Comparison of ENCODE assay signal across 8 cellular contexts in genomic region chr6:133568970-133569889, GRCh38.
DNase-seq lines count a peak whose midpoint lies in the region; ATAC-seq, FAIRE-seq and TF ChIP-seq lines count a peak whose summit lies in the region.

No MANE protein-coding gene starts in this region.

- DNase-seq in GM10266 (ENCODE audit: extremely low spot score) = peak; percentile 13
- DNase-seq in NCI-H2171 treated with DMSO at 0.1 percent for 48 hours (lab: John Stamatoyannopoulos, UW) = peak; percentile 90
- peak; percentile 15 to 17 for DNase-seq in activated T-cell treated with anti-CD3 and anti-CD28 coated beads, Interleukin-2, amount 50 U/mL, for 72 hours
- peak; percentile 40 for DNase-seq in globus pallidus (ENCODE audit: low spot score)
- DNase-seq in pancreas = no peak

- no peaks in the 10 kb centered on the region for H3K9me3 ChIP-seq in pancreas

- H3K27me3 ChIP-seq in ACC112 (ENCODE audit: insufficient read depth, low read length) = no peaks in the 10 kb centered on the region
- peaks cover 0 to 3% (median 0%) of the 10 kb centered on the region in 4 donors for H3K27me3 ChIP-seq in pancreas

- 5 to 6% methylated on average over 18 of the region's 18 CpGs for WGBS in pancreas, 2 donors

- H3K4me1 ChIP-seq in ACC112 (ENCODE audit: control insufficient read depth, insufficient read depth, low read length, unreplicated experiment) = peaks cover 34% of the 10 kb centered on the region
- H3K4me1 ChIP-seq in pancreas = no peaks in the 10 kb centered on the region

- peak overlapping the region; percentile 70 for H3K4me3 ChIP-seq in ACC112 (ENCODE audit: low read depth, low read length)
- peak overlapping the region in 1 of 4 donors; percentile 23 for H3K4me3 ChIP-seq in pancreas

- H3K4me3 Mint-ChIP-seq in activated T-cell treated with anti-CD3 and anti-CD28 coated beads, Interleukin-2, amount 50 U/mL, for 72 hours = peak overlapping the region; percentile 48 to 65

- peak overlapping the region; percentile 95 for H2AFZ ChIP-seq in ACC112 (ENCODE audit: low read length, unreplicated experiment)

- H3K27ac ChIP-seq in ACC112 (ENCODE audit: low read depth, low read length) (peak overlapping the region; percentile 99), pancreas (no peak overlapping the region)

- H3K27ac Mint-ChIP-seq in activated T-cell treated with anti-CD3 and anti-CD28 coated beads, Interleukin-2, amount 50 U/mL, for 72 hours = no peak overlapping the region

- H3K36me3 ChIP-seq in ACC112 (ENCODE audit: insufficient read depth, low read length) (no peaks in the 10 kb centered on the region), pancreas (no peaks in the 10 kb centered on the region)

- peak; percentile 63 for ATAC-seq in HG02973 (IDR thresholded peaks at IDR 0.05; ENCODE audit: unreplicated experiment)
- peak; percentile 77 to 88 for ATAC-seq in activated T-cell treated with anti-CD3 and anti-CD28 coated beads, Interleukin-2, amount 50 U/mL, for 72 hours (replicated peaks in 1 of 2)
- ATAC-seq in pancreas = peak; percentile 53 to 92 (median 85)
- ATAC-seq in HG03045 (IDR thresholded peaks at IDR 0.05; ENCODE audit: unreplicated experiment) = no peak

- no peaks in the 10 kb centered on the region for H3K36me3 Mint-ChIP-seq in activated T-cell treated with anti-CD3 and anti-CD28 coated beads, Interleukin-2, amount 50 U/mL, for 72 hours (ENCODE audit: insufficient read depth in 2 of 2)

- peaks cover 15% of the 10 kb centered on the region for H3K27me3 Mint-ChIP-seq in activated T-cell treated with anti-CD3 and anti-CD28 coated beads, Interleukin-2, amount 50 U/mL, for 72 hours (ENCODE audit: low read depth)

- H3K4me1 Mint-ChIP-seq in activated T-cell treated with anti-CD3 and anti-CD28 coated beads, Interleukin-2, amount 50 U/mL, for 72 hours (ENCODE audit: low read depth) = no peaks in the 10 kb centered on the region

- peak; percentile 80 for FAIRE-seq in pancreas (lab: Jason Lieb, UNC)

- intact Hi-C loops in pancreas (cut with DNase I) = loop anchor here in 2 of 3 donors (5.0 to 10.0 kb wide), 3 partner anchors 346 to 526 kb away; no protein-coding TSS in a partner anchor

- H3K79me2 ChIP-seq in ACC112 (ENCODE audit: control insufficient read depth, insufficient read depth, low read length, unreplicated experiment) = no peaks in the 10 kb centered on the region

- TF ChIP-seq CTCF in GM10266 (IDR thresholded peaks at IDR 0.05; ENCODE audit: control insufficient read depth, insufficient read depth, low read depth, missing control alignments) (peak; percentile 36), pancreas (IDR thresholded peaks at IDR 0.05) (peak; percentile 44 to 79 (median 73))

- H3K9me3 Mint-ChIP-seq in activated T-cell treated with anti-CD3 and anti-CD28 coated beads, Interleukin-2, amount 50 U/mL, for 72 hours = no peaks in the 10 kb centered on the region

Comparison
In these comparisons a context has a peak if more than half of its experiments do, and no peak if none do; other contexts are left out.
1. DNase-seq: peak in GM10266 (single experiment), NCI-H2171 treated with DMSO at 0.1 percent for 48 hours (single experiment), activated T-cell treated with anti-CD3 and anti-CD28 coated beads, Interleukin-2, amount 50 U/mL, for 72 hours (2 of 2) and globus pallidus (single experiment); none in pancreas (0 of 6).